ENCODE assay signal across 13 cellular contexts in genomic region chr7:118836933-118837332, GRCh38.
DNase-seq lines count a peak whose midpoint lies in the region; ATAC-seq and TF ChIP-seq lines count a peak whose summit lies in the region.
"Had no signal": no experiment of that assay in that cellular context is flagged by ENCODE, and none has a peak within 500 bp of the region (broad histone marks: within the 10 kb centered on the region; RNA-seq: fewer than 3 reads in every experiment).

No MANE protein-coding gene starts in this region.

- intact Hi-C loops in activated CD4-positive, alpha-beta T cell treated with anti-CD3 and anti-CD28 coated beads, Interleukin-2, amount 10 ng/mL, durations not matched to agents 24 days and 14 days (cut with micrococcal nuclease), result no loop called here
- intact Hi-C loops in left lung (cut with DNase I) (no loop called here), posterior cingulate gyrus (cut with DNase I) (no loop called here)

- H3K36me3 ChIP-seq in left lung, result no peaks in the 10 kb centered on the region
- H3K36me3 ChIP-seq: lower lobe of right lung had no signal

- no peak overlapping the region for H3K4me3 Mint-ChIP-seq in activated CD4-positive, alpha-beta T cell treated with anti-CD3 and anti-CD28 coated beads, Interleukin-2, amount 10 ng/mL, durations not matched to agents 24 days and 14 days
- H3K4me3 Mint-ChIP-seq: activated naive CD8-positive, alpha-beta T cell treated with anti-CD3 and anti-CD28 coated beads, Interleukin-2, amount 10 ng/mL, durations not matched to agents 7 days and 5 days; stimulated activated naive CD8-positive, alpha-beta T cell treated with anti-CD3 and anti-CD28 coated beads, Interleukin-15, Interleukin-2, amounts not matched to agents 100 ng/mL and 50 ng/mL, for 24 hours had no signal

- ATAC-seq in GM21737 (IDR thresholded peaks at IDR 0.05; ENCODE audit: unreplicated experiment) (peak; percentile 98), HG03139 (IDR thresholded peaks at IDR 0.05; ENCODE audit: unreplicated experiment) (peak; percentile 98), left lung (no peak)
- peak; percentile 43 for ATAC-seq in stimulated activated naive CD8-positive, alpha-beta T cell treated with anti-CD3 and anti-CD28 coated beads, Interleukin-15, Interleukin-2, amounts not matched to agents 100 U/mL and 50 U/mL, for 24 hours
- ATAC-seq: K562, lower lobe of right lung had no signal

- DNase-seq in activated CD4-positive, alpha-beta T cell treated with anti-CD3 and anti-CD28 coated beads for 48 hours, result peak; percentile 4
- DNase-seq in activated CD4-positive, alpha-beta T cell treated with anti-CD3 and anti-CD28 coated beads, Interleukin-2, amount 10 ng/mL, durations not matched to agents 24 days and 14 days, result no peak
- DNase-seq in stimulated activated naive CD8-positive, alpha-beta T cell treated with anti-CD3 and anti-CD28 coated beads, Interleukin-15, Interleukin-2, amounts not matched to agents 100 U/mL and 50 U/mL, for 24 hours, result no peak
- DNase-seq in left lung (no peak), cerebellum (ENCODE audit: low spot score) (no peak), posterior cingulate gyrus (no peak)
- DNase-seq: activated CD4-positive, alpha-beta T cell treated with anti-CD3 and anti-CD28 coated beads for 4 hours; activated naive CD8-positive, alpha-beta T cell treated with anti-CD3 and anti-CD28 coated beads, Interleukin-2, amount 10 ng/mL, durations not matched to agents 7 days and 5 days; lower lobe of right lung had no signal

- no peak overlapping the region for H3K27ac ChIP-seq in left lung
- H3K27ac ChIP-seq: lower lobe of right lung had no signal

- no peaks in the 10 kb centered on the region for H3K4me1 ChIP-seq in left lung
- H3K4me1 ChIP-seq: lower lobe of right lung had no signal

- H3K4me1 Mint-ChIP-seq in activated CD4-positive, alpha-beta T cell treated with anti-CD3 and anti-CD28 coated beads, Interleukin-2, amount 10 ng/mL, durations not matched to agents 24 days and 14 days, result no peaks in the 10 kb centered on the region
- H3K4me1 Mint-ChIP-seq: activated naive CD8-positive, alpha-beta T cell treated with anti-CD3 and anti-CD28 coated beads, Interleukin-2, amount 10 ng/mL, durations not matched to agents 7 days and 5 days had no signal

- H3K27ac Mint-ChIP-seq in activated CD4-positive, alpha-beta T cell treated with anti-CD3 and anti-CD28 coated beads, Interleukin-2, amount 10 ng/mL, durations not matched to agents 24 days and 14 days, result no peak overlapping the region
- H3K27ac Mint-ChIP-seq: activated naive CD8-positive, alpha-beta T cell treated with anti-CD3 and anti-CD28 coated beads, Interleukin-2, amount 10 ng/mL, durations not matched to agents 7 days and 5 days; stimulated activated naive CD8-positive, alpha-beta T cell treated with anti-CD3 and anti-CD28 coated beads, Interleukin-15, Interleukin-2, amounts not matched to agents 100 ng/mL and 50 ng/mL, for 24 hours had no signal

- H3K9me3 Mint-ChIP-seq in activated CD4-positive, alpha-beta T cell treated with anti-CD3 and anti-CD28 coated beads, Interleukin-2, amount 10 ng/mL, durations not matched to agents 24 days and 14 days, result no peaks in the 10 kb centered on the region

- TF ChIP-seq CTCF in left lung (IDR thresholded peaks at IDR 0.05), result no peak

- no peaks in the 10 kb centered on the region for H3K27me3 Mint-ChIP-seq in activated CD4-positive, alpha-beta T cell treated with anti-CD3 and anti-CD28 coated beads, Interleukin-2, amount 10 ng/mL, durations not matched to agents 24 days and 14 days
- H3K27me3 Mint-ChIP-seq: activated naive CD8-positive, alpha-beta T cell treated with anti-CD3 and anti-CD28 coated beads, Interleukin-2, amount 10 ng/mL, durations not matched to agents 7 days and 5 days; stimulated activated naive CD8-positive, alpha-beta T cell treated with anti-CD3 and anti-CD28 coated beads, Interleukin-15, Interleukin-2, amounts not matched to agents 100 ng/mL and 50 ng/mL, for 24 hours had no signal

- H3K9me3 ChIP-seq in left lung, result peaks cover 0 to 9% of the 10 kb centered on the region in 2 donors

- H3K27me3 ChIP-seq in left lung, result no peaks in the 10 kb centered on the region

- H3K4me3 ChIP-seq in left lung, result no peak overlapping the region
- H3K4me3 ChIP-seq: K562, lower lobe of right lung had no signal

- H3K36me3 Mint-ChIP-seq in activated CD4-positive, alpha-beta T cell treated with anti-CD3 and anti-CD28 coated beads, Interleukin-2, amount 10 ng/mL, durations not matched to agents 24 days and 14 days (ENCODE audit: low read depth), result no peaks in the 10 kb centered on the region
- H3K36me3 Mint-ChIP-seq: activated naive CD8-positive, alpha-beta T cell treated with anti-CD3 and anti-CD28 coated beads, Interleukin-2, amount 10 ng/mL, durations not matched to agents 7 days and 5 days had no signal
